In genomic region chr1:20496241-20496661, GRCh38 we compare ENCODE assay signal across 11 cellular contexts. TPM values are rescaled to one million over a fixed set of nuclear protein-coding genes. Genes with fewer than 3 reads are reported as not detected.
DNase-seq lines count a peak whose midpoint lies in the region; ATAC-seq, FAIRE-seq and TF ChIP-seq lines count a peak whose summit lies in the region.
"Had no signal": no experiment of that assay in that cellular context is flagged by ENCODE, and none has a peak within 500 bp of the region (broad histone marks: within the 10 kb centered on the region; RNA-seq: fewer than 3 reads in every experiment).

No MANE protein-coding gene starts in this region.

- POLR2A ChIA-PET in PC-3 (lab: Charles Lee; ENCODE audit: unreplicated experiment) = no interaction called here
- POLR2A ChIA-PET in CD4-positive, alpha-beta memory T cell (lab: Charles Lee; ENCODE audit: partially characterized antibody) = interaction anchor here (1.6 kb wide), 1 partner anchor 11 kb away, joined by 5 read pairs; the partner anchor contains the start of gene CAMK2N1

- no peak overlapping the region for H3K4me3 Mint-ChIP-seq in CD4-positive, alpha-beta memory T cell
- H3K4me3 Mint-ChIP-seq: activated CD4-positive, alpha-beta T cell treated with anti-CD3 and anti-CD28 coated beads, Interleukin-2, amount 10 ng/mL, durations not matched to agents 24 days and 14 days had no signal

- peaks cover 12% of the 10 kb centered on the region for H3F3A ChIP-seq in PC-3 (ENCODE audit: low read length, unreplicated experiment)

- H3K27me3 ChIP-seq in PC-3 (ENCODE audit: low read length) (no peaks in the 10 kb centered on the region), bronchial epithelial cell (ENCODE audit: control insufficient read depth, insufficient read depth, low read length) (no peaks in the 10 kb centered on the region)
- no peaks in the 10 kb centered on the region for H3K27me3 ChIP-seq in CD4-positive, alpha-beta memory T cell (ENCODE audit: insufficient read depth, low read length)

- H3K27ac ChIP-seq in PC-3 (ENCODE audit: low read length) = peak overlapping the region; percentile 98
- no peak overlapping the region for H3K27ac ChIP-seq in CD4-positive, alpha-beta memory T cell (ENCODE audit: low read depth, low read length)

- H3K36me3 Mint-ChIP-seq in CD4-positive, alpha-beta memory T cell = peaks cover 25 to 39% of the 10 kb centered on the region in 2 donors

- TF ChIP-seq CTCF in PC-3 (conservative IDR thresholded peaks at IDR 0.05; ENCODE audit: low read depth, low read length) = no peak
- TF ChIP-seq CTCF in bronchial epithelial cell (IDR thresholded peaks at IDR 0.05; ENCODE audit: insufficient read depth, low read length, severe bottlenecking) = no peak

- no TSS peak for BruUV-seq in PC-3 (replicated peaks; lab: Mats Ljungman, UMichigan)

- H3K79me2 ChIP-seq in PC-3 (ENCODE audit: low read length) = no peaks in the 10 kb centered on the region

- no peaks in the 10 kb centered on the region for H3K9me2 ChIP-seq in PC-3 (replicated peaks; ENCODE audit: low read length)

- H3K36me3 ChIP-seq in PC-3 (ENCODE audit: low read depth, low read length) (peaks cover 13% of the 10 kb centered on the region; the same call in 1 of the 2 replicates), bronchial epithelial cell (ENCODE audit: control insufficient read depth, insufficient read depth, low read length) (peaks cover 10% of the 10 kb centered on the region)
- H3K36me3 ChIP-seq in CD4-positive, alpha-beta memory T cell (ENCODE audit: insufficient read depth, low read length) = peaks cover 24% of the 10 kb centered on the region

- H3K4me2 ChIP-seq in PC-3 (ENCODE audit: low read length) = peak overlapping the region; percentile 62

- H3K9me3 ChIP-seq in PC-3 (ENCODE audit: low read length) = no peaks in the 10 kb centered on the region
- no peaks in the 10 kb centered on the region for H3K9me3 ChIP-seq in CD4-positive, alpha-beta memory T cell (ENCODE audit: control insufficient read depth in 1 of 2, low read length in 2 of 2)

- peak overlapping the region; percentile 76 for H3K9ac ChIP-seq in PC-3 (ENCODE audit: low read length)

- DNase-seq in GM12891 (ENCODE audit: insufficient read length, low spot score) (no peak), PC-3 (peak; percentile 98), bronchial epithelial cell (ENCODE audit: low read depth) (peak; percentile 100), skeletal muscle cell (ENCODE audit: low read depth) (peak; percentile 41), NCI-H2227 (lab: John Stamatoyannopoulos, UW; ENCODE audit: unreplicated experiment) (no peak)
- no peak for DNase-seq in CD4-positive, alpha-beta memory T cell
- DNase-seq: activated CD4-positive, alpha-beta T cell treated with anti-CD3 and anti-CD28 coated beads, Interleukin-2, amount 10 ng/mL, durations not matched to agents 24 days and 14 days; NCI-H2029 had no signal

- no peak for TF ChIP-seq POLR2A in GM12891 (IDR thresholded peaks at IDR 0.05; ENCODE audit: low read depth, low read length)

- CTCF ChIA-PET in PC-3 (lab: Charles Lee) = interaction anchor here (0.7 kb wide), 1 partner anchor 27 kb away, joined by 3 read pairs; no protein-coding TSS in a partner anchor
- CTCF ChIA-PET in CD4-positive, alpha-beta memory T cell (lab: Charles Lee; ENCODE audit: partially characterized antibody) = interaction anchor here (2.5 to 7.2 kb wide), 2 partner anchors 285 to 576 kb away, joined by 8 to 80 read pairs; no protein-coding TSS in a partner anchor

- no peaks in the 10 kb centered on the region for H3K9me3 Mint-ChIP-seq in CD4-positive, alpha-beta memory T cell
- H3K9me3 Mint-ChIP-seq: activated CD4-positive, alpha-beta T cell treated with anti-CD3 and anti-CD28 coated beads, Interleukin-2, amount 10 ng/mL, durations not matched to agents 24 days and 14 days had no signal

- FAIRE-seq in GM12891 (lab: Jason Lieb, UNC) (peak; percentile 63), bronchial epithelial cell (lab: Jason Lieb, UNC) (peak; percentile 100)

- no peaks in the 10 kb centered on the region for H3K27me3 Mint-ChIP-seq in CD4-positive, alpha-beta memory T cell

- peak overlapping the region in 1 of 7 donors; percentile 57 for H3K27ac Mint-ChIP-seq in CD4-positive, alpha-beta memory T cell
- H3K27ac Mint-ChIP-seq: activated CD4-positive, alpha-beta T cell treated with anti-CD3 and anti-CD28 coated beads, Interleukin-2, amount 10 ng/mL, durations not matched to agents 24 days and 14 days had no signal

- no peak overlapping the region for H2AFZ ChIP-seq in PC-3 (ENCODE audit: low read length)

- ATAC-seq in PC-3 (peak; percentile 49), GM21526 (IDR thresholded peaks at IDR 0.05; ENCODE audit: low FRiP score, unreplicated experiment) (no peak)
- ATAC-seq: sciatic nerve had no signal

- intact Hi-C loops in PC-3 (cut with micrococcal nuclease) = loop anchor here (10.0 kb wide), 1 partner anchor 581 kb away; no protein-coding TSS in a partner anchor
- intact Hi-C loops in CD4-positive, alpha-beta memory T cell (cut with micrococcal nuclease) = no loop called here

- peaks cover 0 to 1% (median 0%) of the 10 kb centered on the region in 4 donors for H3K4me1 Mint-ChIP-seq in CD4-positive, alpha-beta memory T cell

- peak overlapping the region; percentile 10; the same call in 1 of the 2 replicates for H3K4me3 ChIP-seq in PC-3 (ENCODE audit: low read length)
- H3K4me3 ChIP-seq in bronchial epithelial cell (ENCODE audit: low read depth, low read length) = no peak overlapping the region
- H3K4me3 ChIP-seq in skeletal muscle cell (ENCODE audit: low read depth, low read length) = no peak overlapping the region
- H3K4me3 ChIP-seq in CD4-positive, alpha-beta memory T cell (ENCODE audit: low read length in 2 of 2) = no peak overlapping the region

- no peaks in the 10 kb centered on the region for H4K20me1 ChIP-seq in PC-3 (ENCODE audit: low read length)

- peaks cover 47% of the 10 kb centered on the region for H3K4me1 ChIP-seq in PC-3 (ENCODE audit: insufficient read depth, low read length)
- H3K4me1 ChIP-seq in CD4-positive, alpha-beta memory T cell (ENCODE audit: insufficient read depth, low read length) = peaks cover 9% of the 10 kb centered on the region

TF ChIP-seq in GM12891, 5 proteins besides CTCF, POLR2A, EP300 and RAD21:
- TF ChIP-seq SPI1 (IDR thresholded peaks at IDR 0.05; ENCODE audit: low read depth, low read length) (0 out of 2 replicates have a peak, but pooled peaks have one; percentile 1), TAF1 (IDR thresholded peaks at IDR 0.05; ENCODE audit: low read depth, low read length) (no peak)

RNA-seq across cellular contexts. Expression of gene CAMK2N1, which starts 10.2 kb away (rescaled TPM):
- polyA plus RNA-seq in GM12891 (2012; ENCODE audit: low read depth, missing spikeins) = 0.04 TPM
- total RNA-seq in PC-3 (2014; rRNA removed) (51.2 and 56.9 TPM in 2 replicates), bronchial epithelial cell (6.9 and 11.3 TPM in 2 replicates)
- 1 to 10 TPM; 5.5 to 6.5 TPM for total RNA-seq in CD4-positive, alpha-beta memory T cell
- polyA plus RNA-seq in CD4-positive, alpha-beta memory T cell = under 1 TPM; 0.32 to 0.84 TPM

RNA-seq across cellular contexts. Expression of gene MUL1, which starts 11.7 kb away (rescaled TPM):
- 15.9 TPM for polyA plus RNA-seq in GM12891 (2012; ENCODE audit: low read depth, missing spikeins)
- total RNA-seq in PC-3 (2014; rRNA removed) (28.9 and 29.5 TPM in 2 replicates), bronchial epithelial cell (22.1 and 25.7 TPM in 2 replicates)
- 10 to 100 TPM; 21.4 to 22.2 TPM for total RNA-seq in CD4-positive, alpha-beta memory T cell
- polyA plus RNA-seq in CD4-positive, alpha-beta memory T cell = 10 to 100 TPM; 30.4 to 44.4 TPM

RNA-seq across cellular contexts. Expression of gene FAM43B, which starts 56.1 kb away (rescaled TPM):
- not detected for polyA plus RNA-seq in GM12891 (2012; ENCODE audit: low read depth, missing spikeins)
- total RNA-seq in PC-3 (2014; rRNA removed) = 0.11 TPM in 1 of 2 replicates, not detected in the other
- not detected in 2 replicates for total RNA-seq in bronchial epithelial cell
- total RNA-seq in CD4-positive, alpha-beta memory T cell = not detected
- polyA plus RNA-seq in CD4-positive, alpha-beta memory T cell = not detected
- total RNA-seq: activated CD4-positive, alpha-beta T cell treated with anti-CD3 and anti-CD28 coated beads, Interleukin-2, amount 10 ng/mL, durations not matched to agents 24 days and 14 days; lung microvascular endothelial cell had no signal

Comparison
In these comparisons a context has a peak if more than half of its experiments do, and no peak if none do; other contexts are left out.
1. DNase-seq: peak in PC-3 (single experiment), bronchial epithelial cell (single experiment) and skeletal muscle cell (single experiment); none in GM12891 (single experiment), CD4-positive, alpha-beta memory T cell (0 of 5) and NCI-H2227 (single experiment).